Comparison of ENCODE assay signal across 21 cellular contexts in genomic region chr1:200030791-200031190, GRCh38. TPM values are rescaled to one million over a fixed set of nuclear protein-coding genes. Genes with fewer than 3 reads are reported as not detected.
"Had no signal": no experiment of that assay in that cellular context is flagged by ENCODE, and none has a peak within 500 bp of the region (broad histone marks: within the 10 kb centered on the region; RNA-seq: fewer than 3 reads in every experiment).

No MANE protein-coding gene starts in this region.

- H3K4me1 ChIP-seq: breast epithelium had no signal

- H3K36me3 ChIP-seq: breast epithelium, esophagus squamous epithelium, gastroesophageal sphincter, heart left ventricle, neutrophil, ovary, vagina had no signal

- DNase-seq: activated CD4-positive, alpha-beta T cell treated with anti-CD3 and anti-CD28 coated beads, Interleukin-2, amount 50 U/mL, for 48 hours; activated CD8-positive, alpha-beta memory T cell treated with anti-CD3 and anti-CD28 coated beads, Interleukin-2, amount 50 U/mL, for 48 hours; activated naive CD4-positive, alpha-beta T cell treated with Interleukin-2 at 50 U/mL for 16 hours; activated naive CD8-positive, alpha-beta T cell treated with anti-CD3 and anti-CD28 coated beads for 36 hours; activated T-cell treated with anti-CD3 and anti-CD28 coated beads, Interleukin-2, amount 50 U/mL, for 48 hours; endodermal cell; esophagus squamous epithelium; heart left ventricle; left colon; ovary; right cardiac atrium; stimulated activated CD4-positive, alpha-beta T cell treated with anti-CD3 and anti-CD28 coated beads, Interleukin-2, amount 100 ng/mL, for 24 hours; T-helper 9 cell; trophoblast cell had no signal

- H3K27ac ChIP-seq: breast epithelium, esophagus squamous epithelium, gastroesophageal sphincter, heart left ventricle, neutrophil, ovary, vagina had no signal

- ATAC-seq: gastroesophageal sphincter; heart left ventricle; left colon; right cardiac atrium; stimulated activated effector memory CD8-positive, alpha-beta T cell treated with anti-CD3 and anti-CD28 coated beads, Interleukin-12 subunit alpha, Interleukin-12 subunit beta, amount 100 ng/mL, for 72 hours had no signal

- H3K4me3 ChIP-seq: breast epithelium, esophagus squamous epithelium, gastroesophageal sphincter, heart left ventricle, ovary, vagina had no signal

- H3K9me3 ChIP-seq: breast epithelium, esophagus squamous epithelium, gastroesophageal sphincter, heart left ventricle, neutrophil, ovary, vagina had no signal

- H3K27me3 ChIP-seq: ovary, vagina had no signal

RNA-seq across cellular contexts. Expression of gene NR5A2, which starts 3.3 kb away (rescaled TPM):
- total RNA-seq: activated CD8-positive, alpha-beta memory T cell treated with anti-CD3 and anti-CD28 coated beads for 36 hours; myocyte had no signal
